12 cellular contexts compared by ENCODE assay signal in the genomic region with DNA sequence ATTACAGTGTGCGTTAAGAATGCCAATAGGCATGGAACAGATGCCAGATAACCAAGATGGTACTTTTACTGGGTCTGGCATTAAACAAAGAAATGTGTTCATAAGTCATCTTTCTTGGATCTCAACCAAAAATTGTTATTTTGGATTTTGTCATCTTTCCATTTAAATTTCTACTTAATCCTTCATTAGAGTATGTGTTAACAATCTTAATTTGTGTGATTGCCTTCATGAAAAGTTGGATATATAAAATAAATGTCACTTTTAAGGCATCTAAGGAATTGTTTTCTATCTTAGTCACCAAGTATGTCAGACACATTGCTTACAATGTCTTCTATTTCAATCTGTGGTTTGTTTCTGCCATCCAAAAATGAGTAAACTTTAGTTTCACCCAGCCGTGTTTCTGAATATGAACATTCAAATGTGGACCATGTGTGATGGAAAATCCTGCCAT.
A peak's percentile ranks its signal among the peaks of the same experiment; 100 is the strongest.
DNase-seq lines count a peak whose midpoint lies in the region; ATAC-seq and TF ChIP-seq lines count a peak whose summit lies in the region.
"Had no signal": no experiment of that assay in that cellular context is flagged by ENCODE, and none has a peak within 500 bp of the region (broad histone marks: within the 10 kb centered on the region; RNA-seq: fewer than 3 reads in every experiment).

No MANE protein-coding gene starts in this region.

- peaks cover 36% of the 10 kb centered on the region for H3K27me3 Mint-ChIP-seq in T-helper 17 cell

- CTCF ChIA-PET in RWPE1 (lab: Yijun Ruan, JAX): no interaction called here

- H3K4me3 Mint-ChIP-seq in stimulated activated effector memory CD8-positive, alpha-beta T cell treated with anti-CD3 and anti-CD28 coated beads, Interleukin-12 subunit alpha, Interleukin-12 subunit beta, amount 100 ng/mL, for 72 hours: no peak overlapping the region
- no peak overlapping the region for H3K4me3 Mint-ChIP-seq in T-helper 17 cell

- POLR2A ChIA-PET in RWPE1 (lab: Yijun Ruan, JAX; ENCODE audit: low non-redundant PET): no interaction called here

- H3K27ac ChIP-seq in RWPE1: no peak overlapping the region
- H3K27ac ChIP-seq: adrenal gland, gastroesophageal sphincter, SK-N-MC had no signal

- DNase-seq in astrocyte of the spinal cord (ENCODE audit: low read depth, low spot score) (peak; percentile 76), NCI-H1930 (lab: John Stamatoyannopoulos, UW) (no peak), T-helper 17 cell (no peak), RWPE1 (ENCODE audit: low spot score) (no peak)
- DNase-seq in stimulated activated effector memory CD8-positive, alpha-beta T cell treated with anti-CD3 and anti-CD28 coated beads, Interleukin-12 subunit alpha, Interleukin-12 subunit beta, amount 100 ng/mL, for 72 hours (ENCODE audit: low spot score in 2 of 2): no peak
- DNase-seq: adrenal gland had no signal

- H3K27ac Mint-ChIP-seq in stimulated activated effector memory CD8-positive, alpha-beta T cell treated with anti-CD3 and anti-CD28 coated beads, Interleukin-12 subunit alpha, Interleukin-12 subunit beta, amount 100 ng/mL, for 72 hours: no peak overlapping the region
- no peak overlapping the region for H3K27ac Mint-ChIP-seq in T-helper 17 cell

- in situ Hi-C loops in astrocyte of the spinal cord (cut with HindIII; ENCODE audit: low sequenced_read_pairs): no loop called here

- H3K4me3 ChIP-seq in astrocyte of the spinal cord (ENCODE audit: low read depth, low read length): no peak overlapping the region
- H3K4me3 ChIP-seq: adrenal gland, gastroesophageal sphincter, SK-N-MC, skin epidermis had no signal

- no peaks in the 10 kb centered on the region for H3K36me3 Mint-ChIP-seq in stimulated activated effector memory CD8-positive, alpha-beta T cell treated with anti-CD3 and anti-CD28 coated beads, Interleukin-12 subunit alpha, Interleukin-12 subunit beta, amount 100 ng/mL, for 72 hours
- no peaks in the 10 kb centered on the region for H3K36me3 Mint-ChIP-seq in T-helper 17 cell (ENCODE audit: low read depth)

- H3K9me3 ChIP-seq in T-helper 17 cell (ENCODE audit: control insufficient read depth, low read length, poor library complexity, severe bottlenecking): no peaks in the 10 kb centered on the region
- H3K9me3 ChIP-seq: gastroesophageal sphincter had no signal

- H3K4me1 Mint-ChIP-seq in stimulated activated effector memory CD8-positive, alpha-beta T cell treated with anti-CD3 and anti-CD28 coated beads, Interleukin-12 subunit alpha, Interleukin-12 subunit beta, amount 100 ng/mL, for 72 hours: no peaks in the 10 kb centered on the region
- no peaks in the 10 kb centered on the region for H3K4me1 Mint-ChIP-seq in T-helper 17 cell

- ATAC-seq in GM21447 (IDR thresholded peaks at IDR 0.05; ENCODE audit: unreplicated experiment): peak; percentile 50
- ATAC-seq in HG03432 (IDR thresholded peaks at IDR 0.05; ENCODE audit: unreplicated experiment): peak; percentile 55
- ATAC-seq in stimulated activated effector memory CD8-positive, alpha-beta T cell treated with anti-CD3 and anti-CD28 coated beads, Interleukin-12 subunit alpha, Interleukin-12 subunit beta, amount 100 ng/mL, for 72 hours: peak; percentile 40
- ATAC-seq in T-helper 17 cell: no peak
- ATAC-seq in GM19397 (IDR thresholded peaks at IDR 0.05; ENCODE audit: unreplicated experiment): no peak
- ATAC-seq: gastroesophageal sphincter had no signal

- H3K9me3 Mint-ChIP-seq in stimulated activated effector memory CD8-positive, alpha-beta T cell treated with anti-CD3 and anti-CD28 coated beads, Interleukin-12 subunit alpha, Interleukin-12 subunit beta, amount 100 ng/mL, for 72 hours: no peaks in the 10 kb centered on the region

- TF ChIP-seq CTCF in astrocyte of the spinal cord (IDR thresholded peaks at IDR 0.05; ENCODE audit: low read depth, low read length): no peak
- no peak for TF ChIP-seq CTCF in RWPE1 (conservative IDR thresholded peaks at IDR 0.05; ENCODE audit: low read depth)

Comparison
In these comparisons a context has a peak if more than half of its experiments do, and no peak if none do; other contexts are left out.
1. ATAC-seq: peak in GM21447 (single experiment), HG03432 (single experiment) and stimulated activated effector memory CD8-positive, alpha-beta T cell treated with anti-CD3 and anti-CD28 coated beads, Interleukin-12 subunit alpha, Interleukin-12 subunit beta, amount 100 ng/mL, for 72 hours (single experiment); none in T-helper 17 cell (single experiment) and GM19397 (single experiment).